ENCODE assay signal across 31 cellular contexts in the genomic region with DNA sequence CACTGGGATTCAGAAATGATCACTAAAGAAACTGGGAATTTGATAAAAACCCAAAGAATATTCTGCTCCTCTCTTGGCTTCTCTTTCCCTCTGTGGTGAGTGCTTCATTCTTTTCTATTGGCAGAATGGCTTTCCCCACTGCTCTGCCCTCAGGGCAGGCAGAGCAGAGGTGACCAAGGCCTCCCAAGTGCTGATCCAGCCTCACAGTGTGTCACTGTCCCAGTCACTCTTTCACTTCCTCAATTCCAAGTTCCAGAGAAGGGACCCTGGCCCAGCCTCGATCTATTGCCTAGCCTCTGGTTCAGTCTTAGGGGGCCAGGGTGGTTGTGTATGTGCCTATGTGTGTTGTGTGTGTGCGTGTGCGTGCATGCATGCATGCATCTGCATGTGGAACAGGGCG.
"Had no signal": no experiment of that assay in that cellular context is flagged by ENCODE, and none has a peak within 500 bp of the region (broad histone marks: within the 10 kb centered on the region; RNA-seq: fewer than 3 reads in every experiment).

No MANE protein-coding gene starts in this region.

- H3K27me3 Mint-ChIP-seq: activated naive CD4-positive, alpha-beta T cell treated with anti-CD3 and anti-CD28 coated beads, Interleukin-2, amount 10 ng/mL, durations not matched to agents 7 days and 5 days; activated naive CD8-positive, alpha-beta T cell treated with anti-CD3 and anti-CD28 coated beads, Interleukin-2, amount 10 ng/mL, durations not matched to agents 7 days and 5 days; stimulated activated naive B cell treated with anti-CD40 and anti-IgM and Interleukin-4, amounts not matched to agents 10 μg/mL and 1 μg/mL and 100 μg/mL, for 72 hours had no signal

- H3K9me3 Mint-ChIP-seq: activated naive CD4-positive, alpha-beta T cell treated with anti-CD3 and anti-CD28 coated beads, Interleukin-2, amount 10 ng/mL, durations not matched to agents 7 days and 5 days; activated naive CD8-positive, alpha-beta T cell treated with anti-CD3 and anti-CD28 coated beads, Interleukin-2, amount 10 ng/mL, durations not matched to agents 7 days and 5 days; activated T-cell treated with anti-CD3 and anti-CD28 coated beads, Interleukin-2, amount 50 U/mL, for 24 hours; nephron had no signal

- H3K27ac Mint-ChIP-seq: activated naive CD4-positive, alpha-beta T cell treated with anti-CD3 and anti-CD28 coated beads, Interleukin-2, amount 10 ng/mL, durations not matched to agents 7 days and 5 days; activated naive CD8-positive, alpha-beta T cell treated with anti-CD3 and anti-CD28 coated beads, Interleukin-2, amount 10 ng/mL, durations not matched to agents 7 days and 5 days; activated T-cell treated with anti-CD3 and anti-CD28 coated beads, Interleukin-2, amount 50 U/mL, for 24 hours; nephron; progenitor cell of endocrine pancreas; stimulated activated naive B cell treated with anti-CD40 and anti-IgM and Interleukin-4, amounts not matched to agents 10 μg/mL and 1 μg/mL and 100 μg/mL, for 72 hours had no signal

- H3K4me3 ChIP-seq: ascending aorta, cardiac muscle cell, colonic mucosa, esophagus squamous epithelium, ovary, skin epidermis, stomach, thyroid gland had no signal

- DNase-seq: activated CD4-positive, alpha-beta T cell treated with anti-CD3 and anti-CD28 coated beads for 48 hours; activated CD4-positive, alpha-beta T cell treated with anti-CD3 and anti-CD28 coated beads, Interleukin-2, amount 50 U/mL, for 48 hours; activated CD8-positive, alpha-beta memory T cell treated with anti-CD3 and anti-CD28 coated beads for 24 hours; activated CD8-positive, alpha-beta memory T cell treated with anti-CD3 and anti-CD28 coated beads, Interleukin-2, amount 50 U/mL, for 48 hours; activated gamma-delta T cell; activated naive CD4-positive, alpha-beta T cell treated with anti-CD3 and anti-CD28 coated beads, Interleukin-2, amount 10 ng/mL, durations not matched to agents 7 days and 5 days; activated naive CD8-positive, alpha-beta T cell treated with anti-CD3 and anti-CD28 coated beads, Interleukin-2, amount 10 ng/mL, durations not matched to agents 7 days and 5 days; activated T-cell treated with anti-CD3 and anti-CD28 coated beads, Interleukin-2, amount 50 U/mL, for 24 hours; cerebellar nuclear complex; colonic mucosa; effector CD8-positive, alpha-beta T cell; esophagus squamous epithelium; foreskin melanocyte; left cardiac atrium; left ventricle myocardium superior; ovary; stimulated activated CD4-positive, alpha-beta T cell treated with anti-CD3 and anti-CD28 coated beads, Interleukin-12 subunit alpha, Interleukin-12 subunit beta, amount 100 ng/mL, for 4 hours; stimulated activated CD4-positive, alpha-beta T cell treated with anti-CD3 and anti-CD28 coated beads, Interleukin-4, amount 100 ng/mL, for 24 hours; stimulated activated CD8-positive, alpha-beta memory T cell treated with anti-CD3 and anti-CD28 coated beads, Interleukin-4, amount 100 ng/mL, for 48 hours; stimulated activated naive B cell treated with anti-CD40 and anti-IgM and Interleukin-4, amounts not matched to agents 10 μg/mL and 1 μg/mL and 100 μg/mL, for 72 hours; stomach; thyroid gland had no signal

- H3K36me3 Mint-ChIP-seq: activated naive CD4-positive, alpha-beta T cell treated with anti-CD3 and anti-CD28 coated beads, Interleukin-2, amount 10 ng/mL, durations not matched to agents 7 days and 5 days; activated naive CD8-positive, alpha-beta T cell treated with anti-CD3 and anti-CD28 coated beads, Interleukin-2, amount 10 ng/mL, durations not matched to agents 7 days and 5 days; brain; stimulated activated naive B cell treated with anti-CD40 and anti-IgM and Interleukin-4, amounts not matched to agents 10 μg/mL and 1 μg/mL and 100 μg/mL, for 72 hours had no signal

- H3K4me1 ChIP-seq: ascending aorta, colonic mucosa, esophagus squamous epithelium, stomach, thyroid gland had no signal

- H3K4me1 Mint-ChIP-seq: activated naive CD4-positive, alpha-beta T cell treated with anti-CD3 and anti-CD28 coated beads, Interleukin-2, amount 10 ng/mL, durations not matched to agents 7 days and 5 days; activated naive CD8-positive, alpha-beta T cell treated with anti-CD3 and anti-CD28 coated beads, Interleukin-2, amount 10 ng/mL, durations not matched to agents 7 days and 5 days; nephron; stimulated activated naive B cell treated with anti-CD40 and anti-IgM and Interleukin-4, amounts not matched to agents 10 μg/mL and 1 μg/mL and 100 μg/mL, for 72 hours had no signal

- H3K9me3 ChIP-seq: ascending aorta, colonic mucosa, esophagus squamous epithelium, ovary, stomach, thyroid gland had no signal

- H3K4me3 Mint-ChIP-seq: activated naive CD4-positive, alpha-beta T cell treated with anti-CD3 and anti-CD28 coated beads, Interleukin-2, amount 10 ng/mL, durations not matched to agents 7 days and 5 days; activated naive CD8-positive, alpha-beta T cell treated with anti-CD3 and anti-CD28 coated beads, Interleukin-2, amount 10 ng/mL, durations not matched to agents 7 days and 5 days; activated T-cell treated with anti-CD3 and anti-CD28 coated beads, Interleukin-2, amount 50 U/mL, for 24 hours; nephron; stimulated activated naive B cell treated with anti-CD40 and anti-IgM and Interleukin-4, amounts not matched to agents 10 μg/mL and 1 μg/mL and 100 μg/mL, for 72 hours had no signal

- H3K27ac ChIP-seq: ascending aorta, cardiac muscle cell, colonic mucosa, epithelial cell of prostate, esophagus squamous epithelium, ovary, skin epidermis, stomach, thyroid gland, VCaP had no signal

- H3K27me3 ChIP-seq: ascending aorta, cardiac muscle cell, colonic mucosa, esophagus squamous epithelium, ovary, stomach, thyroid gland had no signal

- H3K36me3 ChIP-seq: ascending aorta, cardiac muscle cell, colonic mucosa, esophagus squamous epithelium, ovary, stomach, thyroid gland had no signal

- ATAC-seq: left cardiac atrium; left ventricle myocardium superior; sciatic nerve; stimulated activated naive B cell treated with anti-CD40 and anti-IgM and Interleukin-4, amounts not matched to agents 10 μg/mL and 1 μg/mL and 100 μg/mL, for 72 hours had no signal
